ENCODE assay signal across 13 cellular contexts in genomic region chr4:25563071-25563564, GRCh38.
DNase-seq lines count a peak whose midpoint lies in the region; ATAC-seq and TF ChIP-seq lines count a peak whose summit lies in the region.
"Had no signal": no experiment of that assay in that cellular context is flagged by ENCODE, and none has a peak within 500 bp of the region (broad histone marks: within the 10 kb centered on the region; RNA-seq: fewer than 3 reads in every experiment).

No MANE protein-coding gene starts in this region.

- H3K4me3 ChIP-seq in RWPE2 (ENCODE audit: severe bottlenecking) = no peak overlapping the region
- no peak overlapping the region for H3K4me3 ChIP-seq in psoas muscle

- ATAC-seq in RWPE2 (ENCODE audit: low read depth) (peak; percentile 70), psoas muscle (peak in 3 of 4 donors; percentile 42 to 79 (median 72)), GM21528 (IDR thresholded peaks at IDR 0.05; ENCODE audit: low FRiP score, unreplicated experiment) (no peak)

- 23 to 43% (median 36%) methylated on average over 8 of the region's 8 CpGs for WGBS in psoas muscle, 3 donors

- H3K27ac ChIP-seq in RWPE2 (ENCODE audit: poor library complexity, severe bottlenecking) (no peak overlapping the region), psoas muscle (no peak overlapping the region)

- DNase-seq in ELF-1 (ENCODE audit: low read depth, low spot score) (peak; percentile 21), NCI-H2081 treated with DMSO at 0.1 percent for 48 hours (lab: John Stamatoyannopoulos, UW) (peak; percentile 15), RWPE2 (ENCODE audit: low spot score) (no peak), psoas muscle (no peak), NOMO-1 treated with DMSO at 0.1 percent for 48 hours (lab: John Stamatoyannopoulos, UW; ENCODE audit: unreplicated experiment) (no peak)
- no peak for DNase-seq in effector CD8-positive, alpha-beta T cell (lab: John Stamatoyannopoulos, UW)
- DNase-seq: activated naive CD8-positive, alpha-beta T cell treated with anti-CD3 and anti-CD28 coated beads, Interleukin-2, amount 10 ng/mL, durations not matched to agents 7 days and 5 days; CD4-positive, CD25-positive, alpha-beta regulatory T cell; cerebellar nuclear complex; erythroblast; OCI-M1; SW 1271 had no signal

- intact Hi-C loops in psoas muscle (cut with DNase I) = no loop called here

- H3K36me3 ChIP-seq in RWPE2 (ENCODE audit: low read depth) = no peaks in the 10 kb centered on the region
- no peaks in the 10 kb centered on the region for H3K36me3 ChIP-seq in psoas muscle (ENCODE audit: insufficient read depth in 1 of 2, low read depth in 1 of 2)

- H3K4me1 ChIP-seq in RWPE2 (ENCODE audit: insufficient read depth, poor library complexity, severe bottlenecking) (no peaks in the 10 kb centered on the region), psoas muscle (no peaks in the 10 kb centered on the region)

- TF ChIP-seq CTCF in RWPE2 (IDR thresholded peaks at IDR 0.05; ENCODE audit: poor library complexity, severe bottlenecking) (no peak), psoas muscle (IDR thresholded peaks at IDR 0.05) (no peak)

- H3K9me3 ChIP-seq in RWPE2 (ENCODE audit: severe bottlenecking) (no peaks in the 10 kb centered on the region), psoas muscle (no peaks in the 10 kb centered on the region)

- H3K27me3 ChIP-seq in RWPE2 (ENCODE audit: insufficient read depth, poor library complexity, severe bottlenecking) = no peaks in the 10 kb centered on the region
- H3K27me3 ChIP-seq in psoas muscle (ENCODE audit: insufficient read depth in 3 of 3, low read length in 2 of 3) = peaks cover 0 to 3% (median 0%) of the 10 kb centered on the region in 3 donors

Comparison
In these comparisons a context has a peak if more than half of its experiments do, and no peak if none do; other contexts are left out.
1. DNase-seq: peak in ELF-1 (single experiment) and NCI-H2081 treated with DMSO at 0.1 percent for 48 hours (single experiment); none in RWPE2 (single experiment), psoas muscle (0 of 2), effector CD8-positive, alpha-beta T cell (single experiment) and NOMO-1 treated with DMSO at 0.1 percent for 48 hours (single experiment).